8 cellular contexts compared by ENCODE assay signal in the genomic region with DNA sequence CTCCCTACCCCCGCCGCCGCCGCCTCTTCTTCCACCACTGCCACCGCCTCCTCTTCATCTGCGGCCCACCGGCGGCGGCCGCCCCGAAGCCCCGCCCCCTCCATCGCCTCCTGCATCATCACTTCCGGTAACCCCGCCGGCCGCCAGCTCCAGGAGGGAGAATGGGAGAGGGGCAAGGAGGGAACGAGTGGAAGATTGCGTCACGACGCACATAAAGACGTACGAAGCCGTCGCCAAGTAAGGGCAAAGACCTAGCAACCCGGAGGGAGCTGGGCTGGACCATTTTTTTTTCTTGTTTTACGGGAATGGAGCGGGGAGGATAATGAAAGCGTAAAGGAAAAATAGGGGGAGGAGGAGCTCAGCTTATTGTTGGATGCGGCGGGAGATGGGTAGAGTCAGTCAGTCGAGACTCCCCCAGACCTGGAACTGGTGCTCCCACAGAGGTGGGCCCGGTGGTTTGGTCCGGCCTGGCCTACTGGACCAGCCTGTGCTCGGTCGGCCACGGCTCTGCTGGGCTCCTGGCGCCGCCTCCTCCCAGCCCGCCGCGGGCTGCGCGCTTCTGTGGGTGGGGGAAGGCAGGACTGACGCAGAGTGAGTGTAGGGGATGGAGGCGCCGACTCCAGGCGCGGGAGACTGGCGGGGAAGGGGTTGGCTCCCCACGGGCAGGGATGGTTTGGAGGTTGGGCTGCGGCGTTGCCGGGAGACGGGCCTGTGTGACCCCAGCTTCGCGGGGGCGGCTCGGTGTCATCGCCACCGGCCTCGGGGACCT. TPM values are rescaled to one million over a fixed set of nuclear protein-coding genes. Genes with fewer than 3 reads are reported as not detected.
DNase-seq lines count a peak whose midpoint lies in the region; ATAC-seq, FAIRE-seq and TF ChIP-seq lines count a peak whose summit lies in the region.

Gene DCUN1D3, minus strand, starts transcription at position 60 of the 769 bp plus-strand sequence. CDS start 37,820 bp downstream, outside the sequence.
A gene with protein sequence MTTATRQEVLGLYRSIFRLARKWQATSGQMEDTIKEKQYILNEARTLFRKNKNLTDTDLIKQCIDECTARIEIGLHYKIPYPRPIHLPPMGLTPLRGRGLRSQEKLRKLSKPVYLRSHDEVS (plus strand): TSS at position 473 of the 769 bp plus-strand sequence. CDS start 14,785 bp downstream, outside the sequence.

- ATAC-seq in HG02642 (IDR thresholded peaks at IDR 0.05; ENCODE audit: poor library complexity, unreplicated experiment) (peak; percentile 79), Right ventricle myocardium superior (ENCODE audit: poor library complexity) (peak; percentile 94), pancreas (peak; percentile 84 to 92 (median 90))

- H3K36me3 ChIP-seq in pancreas (no peaks in the 10 kb centered on the region), tibial artery (peaks cover 0 to 8% (median 7%) of the 10 kb centered on the region in 3 donors)

- TF ChIP-seq CTCF in GM10248 (IDR thresholded peaks at IDR 0.05; ENCODE audit: control extremely low read depth, extremely low read depth, low read depth, missing control alignments) (no peak), pancreas (IDR thresholded peaks at IDR 0.05) (no peak), tibial artery (IDR thresholded peaks at IDR 0.05) (peak in 1 of 2 experiments; percentile 4)

- WGBS in pancreas, 2 donors = 0 to 1% methylated on average over 61 to 62 of the region's 62 CpGs

- H3K27me3 ChIP-seq in pancreas = no peaks in the 10 kb centered on the region
- H3K27me3 ChIP-seq in tibial artery = no peaks in the 10 kb centered on the region

- H3K9me3 ChIP-seq in pancreas (no peaks in the 10 kb centered on the region), tibial artery (no peaks in the 10 kb centered on the region)

- peak within 1 kb of the TSS; percentile 87 to 95 (median 92) for H3K27ac ChIP-seq in pancreas
- peak within 1 kb of the TSS; percentile 96 to 98 for H3K27ac ChIP-seq in tibial artery

- H3K4me3 ChIP-seq in pancreas (peak within 1 kb of the TSS; percentile 62 to 84 (median 70)), tibial artery (peak within 1 kb of the TSS; percentile 63 to 78)

- POLR2A ChIA-PET in GM10248 (lab: Yijun Ruan, JAX) = interaction anchor here (0.6 to 1.3 kb wide), 7 partner anchors 8 to 1429 kb away, joined by 3 to 6 read pairs (median 4); no protein-coding TSS in a partner anchor

- peak; percentile 64 for FAIRE-seq in pancreas (lab: Jason Lieb, UNC)

- H3K4me1 ChIP-seq in pancreas = peaks cover 12 to 50% (median 19%) of the 10 kb centered on the region in 3 donors
- peaks cover 0 to 79% (median 62%) of the 10 kb centered on the region in 4 donors for H3K4me1 ChIP-seq in tibial artery

- intact Hi-C loops in Right ventricle myocardium superior (cut with DNase I) (loop anchor here (5.0 kb wide), 1 partner anchor 48 kb away; no protein-coding TSS in a partner anchor), pancreas (cut with DNase I) (no loop called here), tibial artery (cut with DNase I; ENCODE audit: low total_unique reads) (loop anchor here (5.0 to 10.0 kb wide), 2 partner anchors 33 to 1774 kb away; no protein-coding TSS in a partner anchor)

- DNase-seq in GM10248 (ENCODE audit: extremely low spot score) = peak; percentile 93
- peak; percentile 91 to 99 (median 97) for DNase-seq in NCI-H1417 (lab: John Stamatoyannopoulos, UW)
- peak; percentile 83 to 95 for DNase-seq in SW 1271 (lab: John Stamatoyannopoulos, UW)
- peak; percentile 77 for DNase-seq in activated naive CD8-positive, alpha-beta T cell treated with anti-CD3 and anti-CD28 coated beads, Interleukin-2, amount 50 U/mL, for 16 hours (ENCODE audit: low read depth, low spot score)
- peak; percentile 98 for DNase-seq in Right ventricle myocardium superior
- DNase-seq in pancreas = peak; percentile 93 to 97 (median 96)
- peak; percentile 99 for DNase-seq in tibial artery

- CTCF ChIA-PET in GM10248 (lab: Yijun Ruan, JAX) = interaction anchor here (1.4 kb wide), 1 partner anchor 50 kb away, joined by 4 read pairs; no protein-coding TSS in a partner anchor

RNA-seq across cellular contexts. Expression of gene DCUN1D3, which starts in this region (rescaled TPM):
- total RNA-seq in Right ventricle myocardium superior (14.6 TPM), pancreas (1 to 10 TPM; 5.2 to 7.7 (median 7.0) TPM)
- 1 to 10 TPM; 3.7 to 4.0 TPM for polyA plus RNA-seq in pancreas

RNA-seq across cellular contexts. Expression of the second gene that starts in this region (rescaled TPM):
- total RNA-seq in Right ventricle myocardium superior (49.8 TPM), pancreas (10 to 100 TPM in 5 of 6 donors, 1 to 10 TPM in 1; 9.9 to 17.5 (median 14.4) TPM)
- polyA plus RNA-seq in pancreas = 10 to 100 TPM; 21.5 to 30.9 TPM

Comparison
In these comparisons a context has a peak if more than half of its experiments do, and no peak if none do; other contexts are left out.
1. Peak in every context shown above with its lines: DNase-seq, ATAC-seq, H3K4me3 ChIP-seq and H3K27ac ChIP-seq.
2. intact Hi-C loops: an anchor here in Right ventricle myocardium superior (5.0 kb wide) and tibial artery (5.0 to 10.0 kb wide); none called in pancreas.